8 cellular contexts compared by ENCODE assay signal in the genomic region with DNA sequence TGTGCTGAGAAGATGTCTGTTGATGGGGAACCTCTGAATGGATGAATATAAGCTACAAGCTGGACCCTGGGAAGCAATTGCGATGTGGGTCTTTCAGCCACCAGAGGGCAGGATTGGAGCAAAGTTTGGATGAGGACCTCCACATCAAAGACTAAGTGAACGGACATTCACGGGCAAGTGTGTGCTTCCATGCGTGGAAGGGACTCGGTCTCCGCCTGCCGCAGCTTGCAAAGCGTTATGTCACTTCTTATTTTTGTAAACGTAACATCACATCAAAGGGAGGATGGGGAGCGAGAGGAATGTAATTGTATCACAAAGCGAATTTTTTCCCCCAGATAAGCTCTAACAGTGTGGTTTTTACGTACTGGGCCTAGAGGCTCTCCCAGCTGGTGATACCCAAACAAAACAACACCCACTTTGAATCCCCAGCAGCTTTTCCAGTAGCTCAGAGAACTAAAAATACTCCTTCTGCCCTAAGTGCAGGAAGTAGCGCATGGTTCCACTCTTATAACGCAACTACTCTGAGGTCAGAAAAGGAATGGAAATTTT.
DNase-seq lines count a peak whose midpoint lies in the region; ATAC-seq lines count a peak whose summit lies in the region.

No MANE protein-coding gene starts in this region.

- ATAC-seq in GM18867 (IDR thresholded peaks at IDR 0.05; ENCODE audit: unreplicated experiment) (peak; percentile 82), HG03108 (IDR thresholded peaks at IDR 0.05; ENCODE audit: unreplicated experiment) (peak; percentile 83)

- no peaks in the 10 kb centered on the region for H3K27me3 ChIP-seq in layer of hippocampus (ENCODE audit: control insufficient read depth, insufficient read depth, low read length)

- H3K27ac ChIP-seq in cingulate gyrus (ENCODE audit: low read depth, low read length) (peak overlapping the region; percentile 82), layer of hippocampus (ENCODE audit: low read depth, low read length) (peak overlapping the region; percentile 66)

- DNase-seq in AG08395 (ENCODE audit: low spot score) (peak; percentile 78), NCI-H2196 treated with DMSO at 0.1 percent for 48 hours (lab: John Stamatoyannopoulos, UW; ENCODE audit: unreplicated experiment) (peak; percentile 27)
- peak; percentile 65 for DNase-seq in activated CD4-positive, CD25-positive, alpha-beta regulatory T cell treated with anti-CD3 and anti-CD28 coated beads, Interleukin-2, amount 50 U/mL, for 72 hours
- DNase-seq in stimulated activated CD4-positive, alpha-beta T cell treated with anti-CD3 and anti-CD28 coated beads, Interleukin-1b, Interleukin-23, amount 100 ng/mL, for 24 hours (ENCODE audit: low read depth in 4 of 4, low spot score in 1 of 4) = peak; percentile 29 to 62 (median 48)

Comparison
In these comparisons a context has a peak if more than half of its experiments do, and no peak if none do; other contexts are left out.
1. Peak in every context shown above with its lines: DNase-seq, ATAC-seq and H3K27ac ChIP-seq.
2. DNase-seq: peak in every context shown above with its lines; median percentile 78 in AG08395; 65 in activated CD4-positive, CD25-positive, alpha-beta regulatory T cell treated with anti-CD3 and anti-CD28 coated beads, Interleukin-2, amount 50 U/mL, for 72 hours; 48 in stimulated activated CD4-positive, alpha-beta T cell treated with anti-CD3 and anti-CD28 coated beads, Interleukin-1b, Interleukin-23, amount 100 ng/mL, for 24 hours; 27 in NCI-H2196 treated with DMSO at 0.1 percent for 48 hours.